8 cellular contexts compared by ENCODE assay signal in genomic region chr20:23357767-23358562, GRCh38. TPM values are rescaled to one million over a fixed set of nuclear protein-coding genes. Genes with fewer than 3 reads are reported as not detected.
DNase-seq lines count a peak whose midpoint lies in the region; ATAC-seq lines count a peak whose summit lies in the region.

No MANE protein-coding gene starts in this region.

- H3K9me3 ChIP-seq in effector memory CD4-positive, alpha-beta T cell (ENCODE audit: control insufficient read depth, low read length): no peaks in the 10 kb centered on the region

- peaks cover 10% of the 10 kb centered on the region for H3K4me1 ChIP-seq in effector memory CD4-positive, alpha-beta T cell (ENCODE audit: control insufficient read depth, insufficient read depth, low read length, poor library complexity, severe bottlenecking)

- no peaks in the 10 kb centered on the region for H3K27me3 ChIP-seq in effector memory CD4-positive, alpha-beta T cell (replicated peaks; ENCODE audit: control insufficient read depth, insufficient read depth, low read length, poor library complexity, severe bottlenecking)

- peak; percentile 99 for DNase-seq in COR-L47 (lab: John Stamatoyannopoulos, UW)
- DNase-seq in HT1080 (ENCODE audit: low read depth): peak; percentile 100
- peak; percentile 96 for DNase-seq in NOMO-1 (lab: John Stamatoyannopoulos, UW; ENCODE audit: unreplicated experiment in 2 of 2)
- peak; percentile 95 to 99 (median 99) for DNase-seq in activated CD8-positive, alpha-beta memory T cell treated with anti-CD3 and anti-CD28 coated beads for 48 hours (ENCODE audit: low read depth in 2 of 3, low spot score in 2 of 3)
- DNase-seq in effector memory CD4-positive, alpha-beta T cell: peak; percentile 99 to 100 (median 100)
- DNase-seq in lung microvascular endothelial cell (ENCODE audit: low read depth in 2 of 2): peak; percentile 91 to 100
- DNase-seq in stimulated activated CD4-positive, alpha-beta T cell treated with anti-CD3 and anti-CD28 coated beads, TNF-alpha, amount 100 ng/mL, for 4 hours (ENCODE audit: low read depth in 3 of 3): peak; percentile 99 to 100 (median 99)

- H3K36me3 ChIP-seq in effector memory CD4-positive, alpha-beta T cell (ENCODE audit: control insufficient read depth, insufficient read depth, low read length): peaks cover 17% of the 10 kb centered on the region

- H3K4me3 ChIP-seq in effector memory CD4-positive, alpha-beta T cell (ENCODE audit: insufficient read depth, low read depth, low read length, poor library complexity, severe bottlenecking): peak overlapping the region; percentile 50

- ATAC-seq in GM21367 (IDR thresholded peaks at IDR 0.05; ENCODE audit: unreplicated experiment): peak; percentile 73

- peak overlapping the region; percentile 85 for H3K27ac ChIP-seq in effector memory CD4-positive, alpha-beta T cell (ENCODE audit: insufficient read depth, low read length, poor library complexity, severe bottlenecking)

RNA-seq across cellular contexts. Expression of gene GZF1, which starts 4.0 kb away (rescaled TPM):
- total RNA-seq in HT1080 (2014; rRNA removed; shearing (Covaris generic)): 11.4 and 24.4 TPM in 2 replicates
- 9.7 and 11.5 TPM in 2 replicates for polyA plus RNA-seq in HT1080 (2015; cell fraction: cytosol; rRNA removed)
- polyA plus RNA-seq in HT1080 (2015; cell fraction: nucleus; rRNA removed): 18.2 and 29.3 TPM in 2 replicates
- 9.6 and 18.8 TPM in 2 replicates for total RNA-seq in lung microvascular endothelial cell

RNA-seq across cellular contexts. Expression of gene NXT1, which starts 7.4 kb away (rescaled TPM):
- total RNA-seq in HT1080 (2014; rRNA removed; shearing (Covaris generic)): 76.2 and 80.1 TPM in 2 replicates
- 47.8 and 50.5 TPM in 2 replicates for polyA plus RNA-seq in HT1080 (2015; cell fraction: cytosol; rRNA removed)
- polyA plus RNA-seq in HT1080 (2015; cell fraction: nucleus; rRNA removed): 19.8 and 27.6 TPM in 2 replicates
- 20.5 and 29.4 TPM in 2 replicates for total RNA-seq in lung microvascular endothelial cell

Comparison
In these comparisons a context has a peak if more than half of its experiments do, and no peak if none do; other contexts are left out.
1. Peak in every context shown above with its lines: DNase-seq, ATAC-seq, H3K4me3 ChIP-seq and H3K27ac ChIP-seq.